9 cellular contexts compared by ENCODE assay signal in genomic region chr16:62036101-62036806, GRCh38. TPM values are rescaled to one million over a fixed set of nuclear protein-coding genes. Genes with fewer than 3 reads are reported as not detected.
DNase-seq lines count a peak whose midpoint lies in the region; ATAC-seq and TF ChIP-seq lines count a peak whose summit lies in the region.
"Had no signal": no experiment of that assay in that cellular context is flagged by ENCODE, and none has a peak within 500 bp of the region (broad histone marks: within the 10 kb centered on the region; RNA-seq: fewer than 3 reads in every experiment).

Gene CDH8 (minus strand): TSS chr16:62036438. CDS start chr16:62021403, 15,035 bp downstream.

- no peak for TF ChIP-seq CTCF in kidney epithelial cell (IDR thresholded peaks at IDR 0.05; ENCODE audit: insufficient read depth, low read length, poor library complexity, severe bottlenecking)

- ATAC-seq in GM19397 (IDR thresholded peaks at IDR 0.05; ENCODE audit: unreplicated experiment) = no peak
- ATAC-seq: activated T-cell treated with anti-CD3 and anti-CD28 coated beads, Interleukin-2, amount 50 U/mL, for 72 hours had no signal

- H3K27ac ChIP-seq in stomach smooth muscle (ENCODE audit: low read length) = no peak within 1 kb of the TSS

- no peaks in the 10 kb centered on the region for H3K9me3 ChIP-seq in stomach smooth muscle (ENCODE audit: control insufficient read depth in 2 of 2, low read length in 2 of 2)

- peak; percentile 27 for DNase-seq in NCI-H1105 (lab: John Stamatoyannopoulos, UW)
- DNase-seq in astrocyte of the hippocampus (ENCODE audit: low read depth, low spot score) = peak; percentile 81
- DNase-seq in kidney epithelial cell (ENCODE audit: low read depth) = no peak
- no peak for DNase-seq in OCI-M2 (lab: John Stamatoyannopoulos, UW; ENCODE audit: unreplicated experiment)
- DNase-seq in RKO (ENCODE audit: low spot score) = no peak
- DNase-seq: activated T-cell treated with anti-CD3 and anti-CD28 coated beads, Interleukin-2, amount 50 U/mL, for 72 hours; IMR-90 had no signal

- H3K4me3 ChIP-seq in kidney epithelial cell (ENCODE audit: low read depth, low read length) (peak within 1 kb of the TSS; percentile 29), stomach smooth muscle (ENCODE audit: low read length in 2 of 2) (peak within 1 kb of the TSS; percentile 69 to 71)

- H3K36me3 ChIP-seq in kidney epithelial cell (ENCODE audit: control insufficient read depth, insufficient read depth, low read length) = no peaks in the 10 kb centered on the region
- no peaks in the 10 kb centered on the region for H3K36me3 ChIP-seq in stomach smooth muscle (ENCODE audit: control insufficient read depth in 2 of 2, insufficient read depth in 2 of 2, low read length in 2 of 2)

- H3K9ac ChIP-seq in stomach smooth muscle (ENCODE audit: low read length in 2 of 2) = no peak within 1 kb of the TSS

- peaks cover 24% of the 10 kb centered on the region for H3K4me1 ChIP-seq in stomach smooth muscle (ENCODE audit: control insufficient read depth, insufficient read depth, low read length)

- peaks cover 44% of the 10 kb centered on the region for H3K27me3 ChIP-seq in kidney epithelial cell (ENCODE audit: control insufficient read depth, insufficient read depth, low read length)
- peaks cover 26 to 27% of the 10 kb centered on the region in 2 donors for H3K27me3 ChIP-seq in stomach smooth muscle (ENCODE audit: control insufficient read depth in 1 of 2, insufficient read depth in 2 of 2, low read length in 2 of 2)

RNA-seq across cellular contexts. Expression of gene CDH8, which starts in this region (rescaled TPM):
- 0.34 and 0.92 TPM in 2 replicates for total RNA-seq in kidney epithelial cell
- total RNA-seq: activated T-cell treated with anti-CD3 and anti-CD28 coated beads, Interleukin-2, amount 50 U/mL, for 72 hours; IMR-90 had no signal

Comparison
In these comparisons a context has a peak if more than half of its experiments do, and no peak if none do; other contexts are left out.
1. DNase-seq: peak in NCI-H1105 (single experiment) and astrocyte of the hippocampus (single experiment); none in kidney epithelial cell (single experiment), OCI-M2 (single experiment) and RKO (single experiment).